In the genomic region with DNA sequence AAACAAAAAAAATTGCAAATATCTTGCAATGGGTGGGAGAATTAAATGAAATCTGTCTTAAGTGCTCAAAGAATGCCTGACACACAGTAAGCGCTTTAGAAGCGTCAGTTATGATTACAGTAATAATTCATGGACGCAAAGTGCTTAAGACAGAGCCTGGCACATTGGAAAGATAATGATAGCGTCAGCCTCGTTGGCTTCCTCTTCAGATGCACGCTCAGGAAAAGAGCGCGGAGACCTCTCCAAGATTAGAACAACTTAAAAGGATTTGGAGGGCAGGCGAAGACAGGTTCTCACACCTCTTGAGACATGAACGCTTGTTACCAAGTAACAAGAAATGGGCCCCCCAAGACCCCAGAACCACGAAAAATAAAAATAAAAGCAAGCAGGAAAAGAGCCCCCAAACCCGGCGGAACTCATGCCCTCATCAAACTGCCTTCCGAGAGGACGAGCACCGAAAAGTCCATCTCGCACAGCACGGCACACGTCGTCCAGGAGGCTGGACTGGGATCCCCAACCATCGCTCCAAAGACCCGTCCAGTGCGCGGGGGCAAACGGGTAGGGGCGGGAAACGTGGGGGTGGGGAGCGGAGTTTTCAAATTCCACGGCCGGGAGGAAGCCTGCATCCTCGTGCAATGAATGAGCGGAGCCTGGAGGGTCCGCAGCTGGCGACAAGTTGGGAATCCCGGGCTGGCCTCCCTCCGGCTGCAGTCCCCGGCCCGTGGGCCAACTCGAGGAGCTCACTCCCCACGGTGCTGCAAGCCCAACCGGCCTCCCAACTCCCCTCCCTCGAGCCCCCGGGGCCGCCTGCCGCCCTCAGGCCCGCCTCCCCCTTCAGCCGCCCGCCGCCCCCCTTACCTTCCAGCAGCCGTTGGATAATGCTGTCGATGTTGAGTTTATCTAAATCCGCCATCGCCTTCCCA, we compare ENCODE assay signal across 7 cellular contexts. TPM values are rescaled to one million over a fixed set of nuclear protein-coding genes. Genes with fewer than 3 reads are reported as not detected.
DNase-seq lines count a peak whose midpoint lies in the region; TF ChIP-seq lines count a peak whose summit lies in the region.

No MANE protein-coding gene starts in this region.

- H3K4me3 ChIP-seq in GM08714 (ENCODE audit: low read length): peak overlapping the region; percentile 93

- H3K36me3 Mint-ChIP-seq in activated CD4-positive, alpha-beta memory T cell treated with anti-CD3 and anti-CD28 coated beads, Interleukin-2, amount 10 ng/mL, durations not matched to agents 7 days and 5 days (ENCODE audit: low read depth): peaks cover 39% of the 10 kb centered on the region
- peaks cover 7% of the 10 kb centered on the region for H3K36me3 Mint-ChIP-seq in nephron progenitor cell (ENCODE audit: low read depth)

- H3K4me3 Mint-ChIP-seq in activated CD4-positive, alpha-beta memory T cell treated with anti-CD3 and anti-CD28 coated beads, Interleukin-2, amount 10 ng/mL, durations not matched to agents 7 days and 5 days: peak overlapping the region; percentile 99
- H3K4me3 Mint-ChIP-seq in nephron progenitor cell: peak overlapping the region; percentile 99

- H3K27me3 Mint-ChIP-seq in activated CD4-positive, alpha-beta memory T cell treated with anti-CD3 and anti-CD28 coated beads, Interleukin-2, amount 10 ng/mL, durations not matched to agents 7 days and 5 days: no peaks in the 10 kb centered on the region
- peaks cover 6% of the 10 kb centered on the region for H3K27me3 Mint-ChIP-seq in nephron progenitor cell (ENCODE audit: low read depth, poor library complexity)

- no peaks in the 10 kb centered on the region for H3K9me3 Mint-ChIP-seq in activated CD4-positive, alpha-beta memory T cell treated with anti-CD3 and anti-CD28 coated beads, Interleukin-2, amount 10 ng/mL, durations not matched to agents 7 days and 5 days
- H3K9me3 Mint-ChIP-seq in nephron progenitor cell: no peaks in the 10 kb centered on the region

- H3K4me1 Mint-ChIP-seq in activated CD4-positive, alpha-beta memory T cell treated with anti-CD3 and anti-CD28 coated beads, Interleukin-2, amount 10 ng/mL, durations not matched to agents 7 days and 5 days: peaks cover 46% of the 10 kb centered on the region
- H3K4me1 Mint-ChIP-seq in nephron progenitor cell: peaks cover 62% of the 10 kb centered on the region

- POLR2A ChIA-PET in HEK293T (lab: Yijun Ruan, JAX): interaction anchor here (0.8 to 1.8 kb wide), 7 partner anchors 9 to 274 kb away, joined by 3 to 7 read pairs (median 5); partner anchors contain the start of gene GPN3
- POLR2A ChIA-PET in activated CD4-positive, alpha-beta memory T cell treated with anti-CD3 and anti-CD28 coated beads, Interleukin-2, amount 10 ng/mL, durations not matched to agents 7 days and 5 days (lab: Charles Lee): interaction anchor here (0.7 to 5.3 kb wide), 18 partner anchors 9 to 461 kb away, joined by 3 to 46 read pairs (median 4); partner anchors contain the start of genes ARPC3, ATP2A2, FAM216A and GPN3

- H3K27ac Mint-ChIP-seq in activated CD4-positive, alpha-beta memory T cell treated with anti-CD3 and anti-CD28 coated beads, Interleukin-2, amount 10 ng/mL, durations not matched to agents 7 days and 5 days: peak overlapping the region; percentile 98
- H3K27ac Mint-ChIP-seq in nephron progenitor cell: peak overlapping the region; percentile 84

- CTCF ChIA-PET in HEK293T (lab: Yijun Ruan, JAX): no interaction called here
- CTCF ChIA-PET in activated CD4-positive, alpha-beta memory T cell treated with anti-CD3 and anti-CD28 coated beads, Interleukin-2, amount 10 ng/mL, durations not matched to agents 7 days and 5 days (lab: Charles Lee): interaction anchor here (1.0 to 2.4 kb wide), 7 partner anchors 11 to 273 kb away, joined by 3 to 12 read pairs (median 5); partner anchors contain the start of gene FAM216A

- no peak for TF ChIP-seq CTCF in nephron progenitor cell (IDR thresholded peaks at IDR 0.05)

- DNase-seq in HEK293T (ENCODE audit: extremely low spot score): peak; percentile 21
- DNase-seq in NCI-H1436 (lab: John Stamatoyannopoulos, UW): peak; percentile 49
- DNase-seq in activated CD4-positive, alpha-beta memory T cell treated with anti-CD3 and anti-CD28 coated beads, Interleukin-2, amount 10 ng/mL, durations not matched to agents 7 days and 5 days: peak; percentile 31
- peak; percentile 43 for DNase-seq in fibroblast of peridontal ligament (ENCODE audit: extremely low read depth)
- DNase-seq in nephron progenitor cell: no peak
- DNase-seq in SHP77 treated with DMSO at 0.1 percent for 48 hours (lab: John Stamatoyannopoulos, UW): no peak

TF ChIP-seq in HEK293T, 16 proteins besides CTCF, POLR2A, EP300 and RAD21:
- TF ChIP-seq CTBP1 (IDR thresholded peaks at IDR 0.05; ENCODE audit: borderline replicate concordance): no peak
- TF ChIP-seq HDGF (IDR thresholded peaks at IDR 0.05; ENCODE audit: borderline replicate concordance): no peak
- no peak for TF ChIP-seq L3MBTL2 (conservative IDR thresholded peaks at IDR 0.05)
- TF ChIP-seq LEF1 (IDR thresholded peaks at IDR 0.05; ENCODE audit: borderline replicate concordance): no peak
- TF ChIP-seq PKNOX1 (IDR thresholded peaks at IDR 0.05): peak; percentile 76

RNA-seq across cellular contexts. Expression of gene PPP1CC, which starts 0.6 kb away (rescaled TPM):
- total RNA-seq in activated CD4-positive, alpha-beta memory T cell treated with anti-CD3 and anti-CD28 coated beads, Interleukin-2, amount 10 ng/mL, durations not matched to agents 7 days and 5 days: 100 to 1,000 TPM; 221 to 230 TPM

RNA-seq across cellular contexts. Expression of gene HVCN1, which starts 53.1 kb away (rescaled TPM):
- 10 to 100 TPM; 11.6 to 12.9 TPM for total RNA-seq in activated CD4-positive, alpha-beta memory T cell treated with anti-CD3 and anti-CD28 coated beads, Interleukin-2, amount 10 ng/mL, durations not matched to agents 7 days and 5 days

Comparison
In these comparisons a context has a peak if more than half of its experiments do, and no peak if none do; other contexts are left out.
1. DNase-seq: peak in HEK293T (single experiment), NCI-H1436 (single experiment), activated CD4-positive, alpha-beta memory T cell treated with anti-CD3 and anti-CD28 coated beads, Interleukin-2, amount 10 ng/mL, durations not matched to agents 7 days and 5 days (single experiment) and fibroblast of peridontal ligament (single experiment); none in nephron progenitor cell (single experiment) and SHP77 treated with DMSO at 0.1 percent for 48 hours (single experiment).